ENCODE assay signal across 16 cellular contexts in the genomic region with DNA sequence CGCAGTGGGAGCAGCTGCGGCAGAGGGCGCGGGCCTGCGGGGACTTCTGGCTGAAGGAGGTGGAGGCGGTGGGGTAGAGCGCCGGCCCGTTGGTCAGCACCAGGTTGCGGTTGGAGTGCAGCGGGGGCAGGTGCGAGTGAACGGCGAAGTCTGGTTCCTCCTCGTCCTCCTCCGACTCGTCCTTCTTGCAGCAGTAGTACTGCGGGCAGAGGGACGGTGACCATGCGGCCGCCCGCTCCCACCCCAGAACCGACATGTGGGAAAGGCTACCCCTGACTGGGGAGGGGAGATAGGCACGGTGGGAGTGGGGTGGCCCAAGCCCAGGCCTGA. TPM values are rescaled to one million over a fixed set of nuclear protein-coding genes. Genes with fewer than 3 reads are reported as not detected.
DNase-seq lines count a peak whose midpoint lies in the region; ATAC-seq and TF ChIP-seq lines count a peak whose summit lies in the region.
"Had no signal": no experiment of that assay in that cellular context is flagged by ENCODE, and none has a peak within 500 bp of the region (broad histone marks: within the 10 kb centered on the region; RNA-seq: fewer than 3 reads in every experiment).

No MANE protein-coding gene starts in this region.

- TF ChIP-seq CTCF in DOHH2 (IDR thresholded peaks at IDR 0.05; ENCODE audit: low read depth, low read length, poor library complexity, severe bottlenecking) (no peak), left lung (IDR thresholded peaks at IDR 0.05) (no peak)

- H3K4me3 ChIP-seq in DOHH2 (ENCODE audit: low read length) (no peak overlapping the region), NT2/D1 (ENCODE audit: insufficient read length, low read depth) (no peak overlapping the region), neuronal stem cell (ENCODE audit: low read length in 2 of 2) (no peak overlapping the region), left lung (no peak overlapping the region)
- H3K4me3 ChIP-seq: A549 had no signal

- peak overlapping the region; percentile 79 for H2AK5ac ChIP-seq in neuronal stem cell (ENCODE audit: low read depth, low read length)

- H3K9me3 ChIP-seq in DOHH2 (ENCODE audit: control insufficient read depth, insufficient read depth, low read length) (no peaks in the 10 kb centered on the region), NT2/D1 (ENCODE audit: insufficient read depth, low read length) (no peaks in the 10 kb centered on the region), neuronal stem cell (replicated peaks in 1 of 2; ENCODE audit: control insufficient read depth in 2 of 2, insufficient read depth in 1 of 2, low read depth in 1 of 2, low read length in 2 of 2) (no peaks in the 10 kb centered on the region), left lung (no peaks in the 10 kb centered on the region)
- H3K9me3 ChIP-seq: A549 had no signal

- peak overlapping the region; percentile 98 for H3K14ac ChIP-seq in neuronal stem cell (ENCODE audit: low read length)

- H3F3A ChIP-seq in DOHH2 (ENCODE audit: control insufficient read depth, insufficient read depth), result peaks cover 10% of the 10 kb centered on the region

- no peaks in the 10 kb centered on the region for H4K20me1 ChIP-seq in DOHH2 (ENCODE audit: control insufficient read depth, insufficient read depth, low read depth, low read length)

- H3K79me1 ChIP-seq in neuronal stem cell (ENCODE audit: low read depth, low read length), result no peaks in the 10 kb centered on the region

- no peak overlapping the region for H2BK120ac ChIP-seq in neuronal stem cell (ENCODE audit: low read depth, low read length)

- H2BK15ac ChIP-seq in neuronal stem cell (ENCODE audit: low read length), result peak overlapping the region; percentile 5

- intact Hi-C loops in left lung (cut with DNase I), result no loop called here

- H3K27ac ChIP-seq in DOHH2 (ENCODE audit: low read depth, low read length) (no peak overlapping the region), neuronal stem cell (replicated peaks; ENCODE audit: low read length) (no peak overlapping the region), left lung (no peak overlapping the region)
- H3K27ac ChIP-seq: A549 had no signal

- H3K79me2 ChIP-seq in DOHH2 (ENCODE audit: control insufficient read depth, low read length), result no peaks in the 10 kb centered on the region

- H2BK12ac ChIP-seq in neuronal stem cell (ENCODE audit: low read length), result peak overlapping the region; percentile 64

- no peak overlapping the region for H3K23ac ChIP-seq in neuronal stem cell (ENCODE audit: low read depth, low read length, poor library complexity)

- peak overlapping the region; percentile 68 for H3K4ac ChIP-seq in neuronal stem cell (ENCODE audit: low read length)

- ATAC-seq in left lung, result no peak
- ATAC-seq: A549 had no signal

- H3K36me3 ChIP-seq in DOHH2 (ENCODE audit: control insufficient read depth, low read length) (no peaks in the 10 kb centered on the region), NT2/D1 (ENCODE audit: insufficient read depth, insufficient read length, low read length) (no peaks in the 10 kb centered on the region), neuronal stem cell (replicated peaks in 1 of 2; ENCODE audit: control insufficient read depth in 2 of 2, insufficient read depth in 2 of 2, low read length in 2 of 2) (no peaks in the 10 kb centered on the region), left lung (no peaks in the 10 kb centered on the region)

- no peak overlapping the region for H4K91ac ChIP-seq in neuronal stem cell (ENCODE audit: low read depth, low read length, poor library complexity)

- DNase-seq in NT2/D1 (ENCODE audit: low read depth, low spot score) (no peak), neuronal stem cell (ENCODE audit: low spot score) (no peak), D341Med (ENCODE audit: low spot score) (no peak), left lung (no peak)
- no peak for DNase-seq in activated CD4-positive, CD25-positive, alpha-beta regulatory T cell (lab: John Stamatoyannopoulos, UW)
- DNase-seq: CD4-positive, CD25-positive, alpha-beta regulatory T cell; DMS 273 treated with DMSO at 0.1 percent for 48 hours; IMR-90; KBM-7 had no signal

- H2BK5ac ChIP-seq in neuronal stem cell (ENCODE audit: low read length), result peak overlapping the region; percentile 78

- no peaks in the 10 kb centered on the region for H3K9me2 ChIP-seq in DOHH2 (replicated peaks; ENCODE audit: control insufficient read depth, low read length)

- no peak overlapping the region for H2AFZ ChIP-seq in neuronal stem cell (ENCODE audit: low read length)

- peak overlapping the region; percentile 76 for H4K8ac ChIP-seq in neuronal stem cell (ENCODE audit: low read depth, low read length)

- H3K27me3 ChIP-seq in DOHH2 (ENCODE audit: control insufficient read depth, low read length) (peaks cover 32% of the 10 kb centered on the region), NT2/D1 (ENCODE audit: insufficient read depth, insufficient read length) (no peaks in the 10 kb centered on the region), neuronal stem cell (ENCODE audit: control insufficient read depth in 3 of 3, insufficient read depth in 3 of 3, low read depth in 1 of 3, low read length in 3 of 3) (peaks cover 0 to 15% (median 0%) of the 10 kb centered on the region in 3 experiments), left lung (peaks cover 0 to 40% of the 10 kb centered on the region in 2 donors)

- H3K9ac ChIP-seq in NT2/D1 (ENCODE audit: insufficient read length, low read depth) (peak overlapping the region; percentile 10), neuronal stem cell (ENCODE audit: low read depth, low read length, poor library complexity) (peak overlapping the region; percentile 16)

- H3K4me2 ChIP-seq in DOHH2 (ENCODE audit: low read length) (peak overlapping the region; percentile 3; the same call in 1 of the 2 replicates), neuronal stem cell (ENCODE audit: insufficient read depth, low read length, poor library complexity, severe bottlenecking) (no peak overlapping the region)
- H3K4me2 ChIP-seq: A549 had no signal

- H3K4me1 ChIP-seq in DOHH2 (ENCODE audit: control insufficient read depth, low read length) (peaks cover 63% of the 10 kb centered on the region), NT2/D1 (ENCODE audit: insufficient read depth, insufficient read length) (peaks cover 35% of the 10 kb centered on the region), neuronal stem cell (ENCODE audit: control insufficient read depth in 2 of 2, insufficient read depth in 1 of 2, low read depth in 1 of 2, low read length in 2 of 2) (peaks cover 7 to 24% of the 10 kb centered on the region in 2 donors), left lung (no peaks in the 10 kb centered on the region)
- H3K4me1 ChIP-seq: A549 had no signal

- WGBS in neuronal stem cell (ENCODE audit: extremely low coverage in 2 of 2, insufficient read length in 2 of 2, insufficient replicate concordance in 1 of 2), 2 donors, result no CpG with 5 or more reads among the region's 24 CpGs

- H3K18ac ChIP-seq in neuronal stem cell (ENCODE audit: low read length), result peak overlapping the region; percentile 63

RNA-seq across cellular contexts. Expression of a gene that starts 30.0 kb away (rescaled TPM):
- 0.18 TPM for polyA plus RNA-seq in neuronal stem cell (2013, experiment 1 of 2)
- polyA plus RNA-seq in neuronal stem cell (2013, experiment 2 of 2), result 0.12 TPM
- total RNA-seq in left lung, result under 1 TPM in 1 of 2 donors, not detected in 1; 0.23 TPM
- total RNA-seq: CD4-positive, CD25-positive, alpha-beta regulatory T cell; G401; HT-29; IMR-90 had no signal
- polyA plus RNA-seq: A549; AG04450; BJ; CD4-positive, CD25-positive, alpha-beta regulatory T cell; IMR-90 had no signal

RNA-seq across cellular contexts. Expression of a gene that starts 44.7 kb away (rescaled TPM):
- 0.17 TPM for polyA plus RNA-seq in neuronal stem cell (2013, experiment 1 of 2)
- polyA plus RNA-seq in neuronal stem cell (2013, experiment 2 of 2), result 0.15 TPM
- total RNA-seq in left lung, result 10 to 100 TPM; 17.3 to 18.5 TPM
- total RNA-seq: CD4-positive, CD25-positive, alpha-beta regulatory T cell; G401; IMR-90 had no signal
- polyA plus RNA-seq: A549; AG04450; BJ; CD4-positive, CD25-positive, alpha-beta regulatory T cell; IMR-90 had no signal

RNA-seq across cellular contexts. Expression of a gene that starts 54.4 kb away (rescaled TPM):
- polyA plus RNA-seq in neuronal stem cell (2013, experiment 1 of 2), result not detected
- polyA plus RNA-seq in neuronal stem cell (2013, experiment 2 of 2), result not detected
- total RNA-seq in left lung, result not detected
- total RNA-seq: CD4-positive, CD25-positive, alpha-beta regulatory T cell; H7; HT-29; IMR-90 had no signal
- polyA plus RNA-seq: A549; AG04450; BJ; CD4-positive, CD25-positive, alpha-beta regulatory T cell; IMR-90 had no signal

RNA-seq across cellular contexts. Expression of a gene that starts 57.0 kb away (rescaled TPM):
- polyA plus RNA-seq in neuronal stem cell (2013, experiment 1 of 2), result not detected
- polyA plus RNA-seq in neuronal stem cell (2013, experiment 2 of 2), result not detected
- total RNA-seq in left lung, result under 1 TPM; 0.08 to 0.23 TPM
- total RNA-seq: G401, HT-29, IMR-90 had no signal
- polyA plus RNA-seq: A549; AG04450; BJ; CD4-positive, CD25-positive, alpha-beta regulatory T cell; IMR-90 had no signal
